23 cellular contexts compared by ENCODE assay signal in genomic region chr11:80435345-80435744, GRCh38.
"Had no signal": no experiment of that assay in that cellular context is flagged by ENCODE, and none has a peak within 500 bp of the region (broad histone marks: within the 10 kb centered on the region; RNA-seq: fewer than 3 reads in every experiment).

No MANE protein-coding gene starts in this region.

- H3K4me2 ChIP-seq: KMS-11 had no signal

- H3K4me3 ChIP-seq: SJSA1, SK-N-MC had no signal

- FAIRE-seq: HTR-8/SVneo, RCC 7860 had no signal

- H3K4me1 ChIP-seq: SJSA1 had no signal

- H3K27me3 ChIP-seq: SJSA1 had no signal

- H3K36me3 ChIP-seq: SJSA1 had no signal

- H3K9ac ChIP-seq: KMS-11 had no signal

- H3K27ac ChIP-seq: HL-60, KMS-11, SJSA1, SK-N-MC had no signal

- DNase-seq: Kasumi-1, MM.1S, NCI-H1092 treated with DMSO at 0.1 percent for 48 hours, NCI-H1436, NCI-H187, NCI-H2029, NCI-H2081 treated with DMSO at 0.1 percent for 48 hours, NCI-H2171, NCI-H226, NCI-H446, NCI-H510A, NCI-H524 treated with DMSO at 0.1 percent for 48 hours, NCI-H69, NCI-H774, Right ventricle myocardium superior, RPMI8226, SIG-M5 had no signal

- H3K9me3 ChIP-seq: SJSA1 had no signal
